1 cellular context compared by ENCODE assay signal in the genomic region with DNA sequence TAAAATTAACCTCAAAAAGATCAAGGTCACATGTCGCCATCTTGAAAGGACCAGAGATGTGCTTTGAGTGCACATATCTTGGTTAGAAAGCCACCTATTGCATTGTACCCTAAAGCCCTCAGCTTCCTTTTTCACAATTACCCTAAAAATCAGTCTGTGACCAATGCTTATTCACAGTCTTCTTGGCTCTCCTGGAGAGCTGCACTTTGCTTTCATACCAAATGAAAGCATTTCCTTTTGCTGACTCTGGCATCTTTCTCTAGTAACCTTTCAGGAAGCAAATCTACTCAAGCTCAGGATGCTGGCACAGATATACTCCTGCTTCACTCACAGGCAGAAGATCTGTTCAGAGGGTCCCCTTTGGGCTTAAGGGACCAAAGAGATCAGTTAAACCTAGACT.
TF ChIP-seq lines count a peak whose summit lies in the region.

No MANE protein-coding gene starts in this region.

TF ChIP-seq in GM23338, 12 proteins besides CTCF, POLR2A, EP300 and RAD21 (continued from another document):
- TF ChIP-seq, protein P1, sequence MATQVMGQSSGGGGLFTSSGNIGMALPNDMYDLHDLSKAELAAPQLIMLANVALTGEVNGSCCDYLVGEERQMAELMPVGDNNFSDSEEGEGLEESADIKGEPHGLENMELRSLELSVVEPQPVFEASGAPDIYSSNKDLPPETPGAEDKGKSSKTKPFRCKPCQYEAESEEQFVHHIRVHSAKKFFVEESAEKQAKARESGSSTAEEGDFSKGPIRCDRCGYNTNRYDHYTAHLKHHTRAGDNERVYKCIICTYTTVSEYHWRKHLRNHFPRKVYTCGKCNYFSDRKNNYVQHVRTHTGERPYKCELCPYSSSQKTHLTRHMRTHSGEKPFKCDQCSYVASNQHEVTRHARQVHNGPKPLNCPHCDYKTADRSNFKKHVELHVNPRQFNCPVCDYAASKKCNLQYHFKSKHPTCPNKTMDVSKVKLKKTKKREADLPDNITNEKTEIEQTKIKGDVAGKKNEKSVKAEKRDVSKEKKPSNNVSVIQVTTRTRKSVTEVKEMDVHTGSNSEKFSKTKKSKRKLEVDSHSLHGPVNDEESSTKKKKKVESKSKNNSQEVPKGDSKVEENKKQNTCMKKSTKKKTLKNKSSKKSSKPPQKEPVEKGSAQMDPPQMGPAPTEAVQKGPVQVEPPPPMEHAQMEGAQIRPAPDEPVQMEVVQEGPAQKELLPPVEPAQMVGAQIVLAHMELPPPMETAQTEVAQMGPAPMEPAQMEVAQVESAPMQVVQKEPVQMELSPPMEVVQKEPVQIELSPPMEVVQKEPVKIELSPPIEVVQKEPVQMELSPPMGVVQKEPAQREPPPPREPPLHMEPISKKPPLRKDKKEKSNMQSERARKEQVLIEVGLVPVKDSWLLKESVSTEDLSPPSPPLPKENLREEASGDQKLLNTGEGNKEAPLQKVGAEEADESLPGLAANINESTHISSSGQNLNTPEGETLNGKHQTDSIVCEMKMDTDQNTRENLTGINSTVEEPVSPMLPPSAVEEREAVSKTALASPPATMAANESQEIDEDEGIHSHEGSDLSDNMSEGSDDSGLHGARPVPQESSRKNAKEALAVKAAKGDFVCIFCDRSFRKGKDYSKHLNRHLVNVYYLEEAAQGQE (IDR thresholded peaks at IDR 0.05; ENCODE audit: unreplicated experiment): no peak
- TF ChIP-seq POLR2AphosphoS5 (IDR thresholded peaks at IDR 0.05; ENCODE audit: low read depth) (no peak), EZH2 (IDR thresholded peaks at IDR 0.05; ENCODE audit: low read depth, unreplicated experiment) (no peak)
